Comparison of ENCODE assay signal across 21 cellular contexts in the genomic region with DNA sequence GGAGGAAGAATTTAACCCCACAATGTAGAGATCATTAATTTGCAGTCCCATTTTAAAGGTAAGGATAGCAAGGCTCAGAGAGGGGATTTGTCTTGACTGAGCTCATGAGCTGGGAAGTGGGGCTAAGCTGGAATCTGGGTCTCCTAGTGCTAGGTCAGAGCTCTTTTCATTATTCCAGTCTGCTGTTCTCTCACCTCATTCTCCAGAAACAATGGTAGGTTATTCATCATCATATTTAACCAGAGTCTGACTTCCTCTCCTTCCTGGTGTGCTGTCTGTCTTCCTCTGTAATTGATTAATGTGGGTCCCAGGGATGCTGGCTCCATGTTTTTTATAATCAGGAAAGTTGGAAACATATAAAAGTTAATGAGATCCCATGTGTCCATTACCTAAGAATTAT.
"Had no signal": no experiment of that assay in that cellular context is flagged by ENCODE, and none has a peak within 500 bp of the region (broad histone marks: within the 10 kb centered on the region; RNA-seq: fewer than 3 reads in every experiment).

No MANE protein-coding gene starts in this region.

- DNase-seq: naive thymus-derived CD4-positive, alpha-beta T cell; natural killer cell; occipital lobe; ovary; psoas muscle; right cardiac atrium; right lobe of liver; sigmoid colon; small intestine; stimulated activated CD4-positive, alpha-beta T cell treated with anti-CD3 and anti-CD28 coated beads, Interleukin-15, amount 100 ng/mL, for 24 hours; stimulated activated CD4-positive, alpha-beta T cell treated with anti-CD3 and anti-CD28 coated beads, Interleukin-2, amount 100 ng/mL, for 24 hours; stimulated activated CD4-positive, alpha-beta T cell treated with anti-CD3 and anti-CD28 coated beads, Interleukin-2, amount 100 ng/mL, for 48 hours; stimulated activated CD4-positive, alpha-beta T cell treated with anti-CD3 and anti-CD28 coated beads, Interleukin-4, amount 100 ng/mL, for 24 hours; stimulated activated naive B cell treated with anti-CD40 and anti-IgM and Interleukin-4, amounts not matched to agents 10 μg/mL and 1 μg/mL and 100 μg/mL, for 72 hours; stimulated activated naive CD4-positive, alpha-beta T cell treated with Interleukin-2 at 50 U/mL for 16 hours; stomach; thyroid gland; trophoblast cell; upper lobe of left lung; uterus had no signal

- ATAC-seq: naive thymus-derived CD4-positive, alpha-beta T cell; natural killer cell; psoas muscle; right cardiac atrium; right lobe of liver; stimulated activated effector memory CD8-positive, alpha-beta T cell treated with anti-CD3 and anti-CD28 coated beads, Interleukin-12 subunit alpha, Interleukin-12 subunit beta, amount 100 ng/mL, for 72 hours; stimulated activated naive B cell treated with anti-CD40 and anti-IgM and Interleukin-4, amounts not matched to agents 10 μg/mL and 1 μg/mL and 100 μg/mL, for 72 hours had no signal
